8 cellular contexts compared by ENCODE assay signal in genomic region chr19:4633140-4633967, GRCh38. TPM values are rescaled to one million over a fixed set of nuclear protein-coding genes. Genes with fewer than 3 reads are reported as not detected.
DNase-seq lines count a peak whose midpoint lies in the region; ATAC-seq and TF ChIP-seq lines count a peak whose summit lies in the region.

No MANE protein-coding gene starts in this region.

- CTCF ChIA-PET in HEK293T (lab: Yijun Ruan, JAX), result interaction anchor here (0.6 to 2.9 kb wide), 12 partner anchors 9 to 66 kb away, joined by 3 to 21 read pairs (median 4); no protein-coding TSS in a partner anchor
- CTCF ChIA-PET in OCI-LY7 (lab: Charles Lee; ENCODE audit: unreplicated experiment), result interaction anchor here (0.6 kb wide), 1 partner anchor 162 kb away, joined by 12 read pairs; no protein-coding TSS in a partner anchor

- H3K4me3 Mint-ChIP-seq in CD4-positive, CD25-positive, alpha-beta regulatory T cell, result peak overlapping the region in 2 of 4 donors; percentile 37 to 76
- no peak overlapping the region for H3K4me3 Mint-ChIP-seq in activated T-cell treated with anti-CD3 and anti-CD28 coated beads, Interleukin-2, amount 50 U/mL, for 24 hours

- POLR2A ChIA-PET in HEK293T (lab: Yijun Ruan, JAX), result no interaction called here
- POLR2A ChIA-PET in OCI-LY7 (lab: Charles Lee), result interaction anchor here (1.7 kb wide), 1 partner anchor 62 kb away, joined by 3 read pairs; no protein-coding TSS in a partner anchor

- no peak overlapping the region for H2BK12ac ChIP-seq in neuronal stem cell (ENCODE audit: low read length)

- no peak overlapping the region for H3K27ac ChIP-seq in CD4-positive, CD25-positive, alpha-beta regulatory T cell (ENCODE audit: insufficient read depth, low read length, poor library complexity, severe bottlenecking)
- H3K27ac ChIP-seq in OCI-LY7 (ENCODE audit: low read depth, low read length, poor library complexity, severe bottlenecking), result no peak overlapping the region
- H3K27ac ChIP-seq in neuronal stem cell (replicated peaks; ENCODE audit: low read length), result no peak overlapping the region

- H3K14ac ChIP-seq in neuronal stem cell (ENCODE audit: low read length), result peak overlapping the region; percentile 6

- H3K27ac Mint-ChIP-seq in CD4-positive, CD25-positive, alpha-beta regulatory T cell, result peak overlapping the region in 1 of 3 donors; percentile 48
- no peak overlapping the region for H3K27ac Mint-ChIP-seq in activated T-cell treated with anti-CD3 and anti-CD28 coated beads, Interleukin-2, amount 50 U/mL, for 24 hours

- H3K4ac ChIP-seq in neuronal stem cell (ENCODE audit: low read length), result no peak overlapping the region

- no peaks in the 10 kb centered on the region for H3K36me3 Mint-ChIP-seq in CD4-positive, CD25-positive, alpha-beta regulatory T cell
- H3K36me3 Mint-ChIP-seq in activated T-cell treated with anti-CD3 and anti-CD28 coated beads, Interleukin-2, amount 50 U/mL, for 24 hours (ENCODE audit: low read depth), result no peaks in the 10 kb centered on the region

- no peak overlapping the region for H4K8ac ChIP-seq in neuronal stem cell (ENCODE audit: low read depth, low read length)

- peak overlapping the region; percentile 40 for H2AK5ac ChIP-seq in neuronal stem cell (ENCODE audit: low read depth, low read length)

- no peaks in the 10 kb centered on the region for H3K79me1 ChIP-seq in neuronal stem cell (ENCODE audit: low read depth, low read length)

- peak; percentile 36 to 50 for ATAC-seq in CD4-positive, CD25-positive, alpha-beta regulatory T cell (ENCODE audit: low read depth in 2 of 2)
- ATAC-seq in GM19035 (IDR thresholded peaks at IDR 0.05; ENCODE audit: unreplicated experiment) (no peak), HG02885 (IDR thresholded peaks at IDR 0.05; ENCODE audit: poor library complexity, unreplicated experiment) (no peak)

- no peaks in the 10 kb centered on the region for H3K27me3 Mint-ChIP-seq in CD4-positive, CD25-positive, alpha-beta regulatory T cell
- peaks cover 10% of the 10 kb centered on the region for H3K27me3 Mint-ChIP-seq in activated T-cell treated with anti-CD3 and anti-CD28 coated beads, Interleukin-2, amount 50 U/mL, for 24 hours

- H3K9me3 Mint-ChIP-seq in CD4-positive, CD25-positive, alpha-beta regulatory T cell, result no peaks in the 10 kb centered on the region
- H3K9me3 Mint-ChIP-seq in activated T-cell treated with anti-CD3 and anti-CD28 coated beads, Interleukin-2, amount 50 U/mL, for 24 hours, result no peaks in the 10 kb centered on the region

- no peak overlapping the region for H4K91ac ChIP-seq in neuronal stem cell (ENCODE audit: low read depth, low read length, poor library complexity)

- H2AFZ ChIP-seq in OCI-LY7 (ENCODE audit: low read length), result no peak overlapping the region
- no peak overlapping the region for H2AFZ ChIP-seq in neuronal stem cell (ENCODE audit: low read length)

- H3K9me3 ChIP-seq in CD4-positive, CD25-positive, alpha-beta regulatory T cell (ENCODE audit: control insufficient read depth in 2 of 2, low read length in 2 of 2), result no peaks in the 10 kb centered on the region
- H3K9me3 ChIP-seq in OCI-LY7 (ENCODE audit: low read length) (no peaks in the 10 kb centered on the region), neuronal stem cell (replicated peaks in 1 of 2; ENCODE audit: control insufficient read depth in 2 of 2, insufficient read depth in 1 of 2, low read depth in 1 of 2, low read length in 2 of 2) (no peaks in the 10 kb centered on the region)

- H3K36me3 ChIP-seq in CD4-positive, CD25-positive, alpha-beta regulatory T cell (ENCODE audit: control insufficient read depth, insufficient read depth, low read length), result no peaks in the 10 kb centered on the region
- H3K36me3 ChIP-seq in OCI-LY7 (ENCODE audit: insufficient read depth, low read length) (no peaks in the 10 kb centered on the region), neuronal stem cell (replicated peaks in 1 of 2; ENCODE audit: control insufficient read depth in 2 of 2, insufficient read depth in 2 of 2, low read length in 2 of 2) (no peaks in the 10 kb centered on the region)

- no peaks in the 10 kb centered on the region for H3K27me3 ChIP-seq in CD4-positive, CD25-positive, alpha-beta regulatory T cell (ENCODE audit: control insufficient read depth, insufficient read depth, low read length)
- H3K27me3 ChIP-seq in neuronal stem cell (ENCODE audit: control insufficient read depth in 3 of 3, insufficient read depth in 3 of 3, low read depth in 1 of 3, low read length in 3 of 3), result peaks cover 0 to 8% (median 8%) of the 10 kb centered on the region in 3 experiments

- no peak overlapping the region for H3K23ac ChIP-seq in neuronal stem cell (ENCODE audit: low read depth, low read length, poor library complexity)

- H3K4me1 ChIP-seq in CD4-positive, CD25-positive, alpha-beta regulatory T cell (ENCODE audit: control insufficient read depth, insufficient read depth, low read length, poor library complexity, severe bottlenecking), result peaks cover 21% of the 10 kb centered on the region
- H3K4me1 ChIP-seq in OCI-LY7 (ENCODE audit: insufficient read depth, low read length, poor library complexity, severe bottlenecking), result peaks cover 17% of the 10 kb centered on the region
- peaks cover 2 to 5% of the 10 kb centered on the region in 2 donors for H3K4me1 ChIP-seq in neuronal stem cell (ENCODE audit: control insufficient read depth in 2 of 2, insufficient read depth in 1 of 2, low read depth in 1 of 2, low read length in 2 of 2)

- no peaks in the 10 kb centered on the region for H4K20me1 ChIP-seq in OCI-LY7 (ENCODE audit: insufficient read depth, low read length)

- peaks cover 0 to 19% (median 8%) of the 10 kb centered on the region in 4 donors for H3K4me1 Mint-ChIP-seq in CD4-positive, CD25-positive, alpha-beta regulatory T cell
- H3K4me1 Mint-ChIP-seq in activated T-cell treated with anti-CD3 and anti-CD28 coated beads, Interleukin-2, amount 50 U/mL, for 24 hours (ENCODE audit: low read depth), result peaks cover 17% of the 10 kb centered on the region

- peak; percentile 82 for TF ChIP-seq CTCF in OCI-LY7 (conservative IDR thresholded peaks at IDR 0.05; ENCODE audit: low read length)

- H3K79me2 ChIP-seq in OCI-LY7 (ENCODE audit: insufficient read depth, low read depth, low read length), result no peaks in the 10 kb centered on the region

- H2BK15ac ChIP-seq in neuronal stem cell (ENCODE audit: low read length), result no peak overlapping the region

- H2BK120ac ChIP-seq in neuronal stem cell (ENCODE audit: low read depth, low read length), result no peak overlapping the region

- no peak overlapping the region for H3K4me3 ChIP-seq in CD4-positive, CD25-positive, alpha-beta regulatory T cell (ENCODE audit: low read depth, low read length)
- no peak overlapping the region for H3K4me3 ChIP-seq in OCI-LY7 (ENCODE audit: low read depth, low read length, poor library complexity, severe bottlenecking)
- no peak overlapping the region for H3K4me3 ChIP-seq in neuronal stem cell (ENCODE audit: low read length in 2 of 2)

- H3K9me2 ChIP-seq in OCI-LY7 (ENCODE audit: insufficient read depth, low read length), result no peaks in the 10 kb centered on the region

- peak overlapping the region; percentile 48 for H3K18ac ChIP-seq in neuronal stem cell (ENCODE audit: low read length)

- peak; percentile 34 to 54 (median 37) for DNase-seq in CD4-positive, CD25-positive, alpha-beta regulatory T cell
- peak; percentile 76 for DNase-seq in HEK293T (ENCODE audit: extremely low spot score)
- DNase-seq in OCI-LY7 (ENCODE audit: low spot score), result peak; percentile 57
- DNase-seq in activated T-cell treated with anti-CD3 and anti-CD28 coated beads, Interleukin-2, amount 50 U/mL, for 24 hours, result peak; percentile 52
- peak; percentile 53 for DNase-seq in fibroblast of the conjunctiva (ENCODE audit: low read depth)
- DNase-seq in neuronal stem cell (ENCODE audit: low spot score), result no peak

- H2BK5ac ChIP-seq in neuronal stem cell (ENCODE audit: low read length), result no peak overlapping the region

- H3K9ac ChIP-seq in neuronal stem cell (ENCODE audit: low read depth, low read length, poor library complexity), result no peak overlapping the region

- WGBS in neuronal stem cell (ENCODE audit: extremely low coverage in 2 of 2, insufficient read length in 2 of 2, insufficient replicate concordance in 1 of 2), 2 donors, result no CpG with 5 or more reads among the region's 14 CpGs

- no TSS peak for BruUV-seq in OCI-LY7 (replicated peaks; lab: Mats Ljungman, UMichigan)

- intact Hi-C loops in OCI-LY7 (cut with micrococcal nuclease; ENCODE audit: unreplicated experiment), result no loop called here

- H3K4me2 ChIP-seq in OCI-LY7 (ENCODE audit: low read length) (no peak overlapping the region), neuronal stem cell (ENCODE audit: insufficient read depth, low read length, poor library complexity, severe bottlenecking) (no peak overlapping the region)

TF ChIP-seq in HEK293T, 16 proteins besides CTCF, POLR2A, EP300 and RAD21:
- TF ChIP-seq CTBP1 (IDR thresholded peaks at IDR 0.05; ENCODE audit: borderline replicate concordance) (no peak), FOXM1 (IDR thresholded peaks at IDR 0.05; ENCODE audit: borderline replicate concordance) (0 out of 2 replicates have a peak, but pooled peaks have one; percentile 30)

RNA-seq across cellular contexts. Expression of gene TNFAIP8L1, which starts 6.0 kb away (rescaled TPM):
- total RNA-seq in CD4-positive, CD25-positive, alpha-beta regulatory T cell, result 15.9 TPM
- polyA plus RNA-seq in CD4-positive, CD25-positive, alpha-beta regulatory T cell, result 1 to 10 TPM; 6.5 to 7.9 (median 7.4) TPM
- total RNA-seq in OCI-LY7 (2014; rRNA removed; shearing (Covaris generic)), result 9.0 and 10.0 TPM in 2 replicates
- 22.7 and 24.3 TPM in 2 replicates for total RNA-seq in OCI-LY7 (2022)
- 15.5 TPM for polyA plus RNA-seq in neuronal stem cell (2013, experiment 1 of 2)
- 15.7 TPM for polyA plus RNA-seq in neuronal stem cell (2013, experiment 2 of 2)

RNA-seq across cellular contexts. Expression of gene MYDGF, which starts 36.8 kb away (rescaled TPM):
- 25.7 TPM for total RNA-seq in CD4-positive, CD25-positive, alpha-beta regulatory T cell
- polyA plus RNA-seq in CD4-positive, CD25-positive, alpha-beta regulatory T cell, result 100 to 1,000 TPM in 1 of 4 donors, 10 to 100 TPM in 3; 90.1 to 106 (median 98.5) TPM
- total RNA-seq in OCI-LY7 (2014; rRNA removed; shearing (Covaris generic)), result 73.3 and 76.0 TPM in 2 replicates
- total RNA-seq in OCI-LY7 (2022), result 65.0 and 77.3 TPM in 2 replicates
- polyA plus RNA-seq in neuronal stem cell (2013, experiment 1 of 2), result 33.5 TPM
- polyA plus RNA-seq in neuronal stem cell (2013, experiment 2 of 2), result 33.9 TPM

Comparison
In these comparisons a context has a peak if more than half of its experiments do, and no peak if none do; other contexts are left out.
1. ATAC-seq: peak in CD4-positive, CD25-positive, alpha-beta regulatory T cell (2 of 2); none in GM19035 (single experiment) and HG02885 (single experiment).